ENCODE assay signal across 1 cellular context in the genomic region with DNA sequence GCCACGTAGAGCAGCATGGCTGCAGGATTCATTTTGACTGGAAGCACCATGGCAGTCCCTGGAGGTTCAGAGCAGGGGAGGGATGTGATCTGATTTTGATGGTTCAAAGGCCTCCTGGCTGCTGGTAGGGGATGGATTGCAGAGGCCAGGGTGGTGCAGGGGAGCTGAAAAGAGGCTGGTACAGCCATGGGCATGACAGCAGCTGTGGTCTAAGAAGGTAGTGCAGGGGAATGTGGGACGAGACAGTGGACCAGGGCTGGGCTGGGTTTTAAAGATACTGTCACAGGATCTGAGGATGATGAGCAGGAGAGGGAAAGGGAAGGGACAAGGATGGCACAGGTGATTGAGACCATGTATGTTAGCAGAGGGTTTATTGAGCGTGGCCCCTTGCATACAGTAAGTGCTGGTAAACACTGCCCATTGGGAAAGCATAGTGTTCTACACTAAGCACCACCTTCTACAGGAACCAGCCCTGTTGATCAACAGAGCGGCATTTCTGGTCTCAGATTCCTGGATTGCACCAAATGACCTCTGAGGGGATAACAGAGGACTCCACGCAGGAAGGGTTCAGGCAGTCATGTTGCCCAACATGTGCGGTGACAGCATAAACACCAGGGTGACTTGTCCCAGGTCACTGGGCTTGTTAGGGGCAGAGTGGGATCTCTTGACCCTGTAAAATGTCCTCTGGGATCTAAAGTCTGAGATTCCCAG.
TF ChIP-seq lines count a peak whose summit lies in the region.

No MANE protein-coding gene starts in this region.

TF ChIP-seq in HepG2, 621 proteins besides CTCF, POLR2A, EP300 and RAD21 (continues in another document):
- no peak for TF ChIP-seq MEIS1 (CRISPR knock-in tag; IDR thresholded peaks at IDR 0.05; ENCODE audit: borderline replicate concordance)
- TF ChIP-seq FOXK2 (IDR thresholded peaks at IDR 0.05): 0 out of 2 replicates have a peak, but pooled peaks have one; percentile 2
- no peak for TF ChIP-seq ZNF720 (CRISPR knock-in tag; IDR thresholded peaks at IDR 0.05)
- TF ChIP-seq, protein P1, sequence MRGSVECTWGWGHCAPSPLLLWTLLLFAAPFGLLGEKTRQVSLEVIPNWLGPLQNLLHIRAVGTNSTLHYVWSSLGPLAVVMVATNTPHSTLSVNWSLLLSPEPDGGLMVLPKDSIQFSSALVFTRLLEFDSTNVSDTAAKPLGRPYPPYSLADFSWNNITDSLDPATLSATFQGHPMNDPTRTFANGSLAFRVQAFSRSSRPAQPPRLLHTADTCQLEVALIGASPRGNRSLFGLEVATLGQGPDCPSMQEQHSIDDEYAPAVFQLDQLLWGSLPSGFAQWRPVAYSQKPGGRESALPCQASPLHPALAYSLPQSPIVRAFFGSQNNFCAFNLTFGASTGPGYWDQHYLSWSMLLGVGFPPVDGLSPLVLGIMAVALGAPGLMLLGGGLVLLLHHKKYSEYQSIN (CRISPR knock-in tag; IDR thresholded peaks at IDR 0.05; ENCODE audit: borderline replicate concordance): no peak
- TF ChIP-seq PITX1 (CRISPR knock-in tag; IDR thresholded peaks at IDR 0.05): no peak
- no peak for TF ChIP-seq FOXM1 (CRISPR knock-in tag; IDR thresholded peaks at IDR 0.05)
- TF ChIP-seq, protein P2, sequence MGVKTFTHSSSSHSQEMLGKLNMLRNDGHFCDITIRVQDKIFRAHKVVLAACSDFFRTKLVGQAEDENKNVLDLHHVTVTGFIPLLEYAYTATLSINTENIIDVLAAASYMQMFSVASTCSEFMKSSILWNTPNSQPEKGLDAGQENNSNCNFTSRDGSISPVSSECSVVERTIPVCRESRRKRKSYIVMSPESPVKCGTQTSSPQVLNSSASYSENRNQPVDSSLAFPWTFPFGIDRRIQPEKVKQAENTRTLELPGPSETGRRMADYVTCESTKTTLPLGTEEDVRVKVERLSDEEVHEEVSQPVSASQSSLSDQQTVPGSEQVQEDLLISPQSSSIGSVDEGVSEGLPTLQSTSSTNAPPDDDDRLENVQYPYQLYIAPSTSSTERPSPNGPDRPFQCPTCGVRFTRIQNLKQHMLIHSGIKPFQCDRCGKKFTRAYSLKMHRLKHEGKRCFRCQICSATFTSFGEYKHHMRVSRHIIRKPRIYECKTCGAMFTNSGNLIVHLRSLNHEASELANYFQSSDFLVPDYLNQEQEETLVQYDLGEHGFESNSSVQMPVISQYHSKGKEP (CRISPR knock-in tag; IDR thresholded peaks at IDR 0.05): no peak
- TF ChIP-seq PHF21A (CRISPR knock-in tag; IDR thresholded peaks at IDR 0.05): no peak
- 0 out of 2 replicates have a peak, but pooled peaks have one; percentile 19 for TF ChIP-seq SP2 (CRISPR knock-in tag; IDR thresholded peaks at IDR 0.05)
- TF ChIP-seq, protein P3, sequence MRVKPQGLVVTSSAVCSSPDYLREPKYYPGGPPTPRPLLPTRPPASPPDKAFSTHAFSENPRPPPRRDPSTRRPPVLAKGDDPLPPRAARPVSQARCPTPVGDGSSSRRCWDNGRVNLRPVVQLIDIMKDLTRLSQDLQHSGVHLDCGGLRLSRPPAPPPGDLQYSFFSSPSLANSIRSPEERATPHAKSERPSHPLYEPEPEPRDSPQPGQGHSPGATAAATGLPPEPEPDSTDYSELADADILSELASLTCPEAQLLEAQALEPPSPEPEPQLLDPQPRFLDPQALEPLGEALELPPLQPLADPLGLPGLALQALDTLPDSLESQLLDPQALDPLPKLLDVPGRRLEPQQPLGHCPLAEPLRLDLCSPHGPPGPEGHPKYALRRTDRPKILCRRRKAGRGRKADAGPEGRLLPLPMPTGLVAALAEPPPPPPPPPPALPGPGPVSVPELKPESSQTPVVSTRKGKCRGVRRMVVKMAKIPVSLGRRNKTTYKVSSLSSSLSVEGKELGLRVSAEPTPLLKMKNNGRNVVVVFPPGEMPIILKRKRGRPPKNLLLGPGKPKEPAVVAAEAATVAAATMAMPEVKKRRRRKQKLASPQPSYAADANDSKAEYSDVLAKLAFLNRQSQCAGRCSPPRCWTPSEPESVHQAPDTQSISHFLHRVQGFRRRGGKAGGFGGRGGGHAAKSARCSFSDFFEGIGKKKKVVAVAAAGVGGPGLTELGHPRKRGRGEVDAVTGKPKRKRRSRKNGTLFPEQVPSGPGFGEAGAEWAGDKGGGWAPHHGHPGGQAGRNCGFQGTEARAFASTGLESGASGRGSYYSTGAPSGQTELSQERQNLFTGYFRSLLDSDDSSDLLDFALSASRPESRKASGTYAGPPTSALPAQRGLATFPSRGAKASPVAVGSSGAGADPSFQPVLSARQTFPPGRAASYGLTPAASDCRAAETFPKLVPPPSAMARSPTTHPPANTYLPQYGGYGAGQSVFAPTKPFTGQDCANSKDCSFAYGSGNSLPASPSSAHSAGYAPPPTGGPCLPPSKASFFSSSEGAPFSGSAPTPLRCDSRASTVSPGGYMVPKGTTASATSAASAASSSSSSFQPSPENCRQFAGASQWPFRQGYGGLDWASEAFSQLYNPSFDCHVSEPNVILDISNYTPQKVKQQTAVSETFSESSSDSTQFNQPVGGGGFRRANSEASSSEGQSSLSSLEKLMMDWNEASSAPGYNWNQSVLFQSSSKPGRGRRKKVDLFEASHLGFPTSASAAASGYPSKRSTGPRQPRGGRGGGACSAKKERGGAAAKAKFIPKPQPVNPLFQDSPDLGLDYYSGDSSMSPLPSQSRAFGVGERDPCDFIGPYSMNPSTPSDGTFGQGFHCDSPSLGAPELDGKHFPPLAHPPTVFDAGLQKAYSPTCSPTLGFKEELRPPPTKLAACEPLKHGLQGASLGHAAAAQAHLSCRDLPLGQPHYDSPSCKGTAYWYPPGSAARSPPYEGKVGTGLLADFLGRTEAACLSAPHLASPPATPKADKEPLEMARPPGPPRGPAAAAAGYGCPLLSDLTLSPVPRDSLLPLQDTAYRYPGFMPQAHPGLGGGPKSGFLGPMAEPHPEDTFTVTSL (CRISPR knock-in tag; IDR thresholded peaks at IDR 0.05; ENCODE audit: borderline replicate concordance): no peak
- peak; percentile 89 for TF ChIP-seq BCL6 (CRISPR knock-in tag; IDR thresholded peaks at IDR 0.05)
- TF ChIP-seq NCOA2 (CRISPR knock-in tag; IDR thresholded peaks at IDR 0.05): no peak
- TF ChIP-seq ZBTB21 (CRISPR knock-in tag; IDR thresholded peaks at IDR 0.05): no peak
- TF ChIP-seq NPAS2 (CRISPR knock-in tag; IDR thresholded peaks at IDR 0.05; ENCODE audit: borderline replicate concordance): no peak
- no peak for TF ChIP-seq ZFP41 (CRISPR knock-in tag; IDR thresholded peaks at IDR 0.05; ENCODE audit: borderline replicate concordance)
- TF ChIP-seq HNRNPL (IDR thresholded peaks at IDR 0.05; ENCODE audit: low read depth, low read length): no peak
- TF ChIP-seq RXRA (CRISPR knock-in tag; IDR thresholded peaks at IDR 0.05): no peak
- no peak for TF ChIP-seq ZNF788 (CRISPR knock-in tag; IDR thresholded peaks at IDR 0.05; ENCODE audit: borderline replicate concordance)
- no peak for TF ChIP-seq ZKSCAN8 (CRISPR knock-in tag; IDR thresholded peaks at IDR 0.05; ENCODE audit: borderline replicate concordance)
- TF ChIP-seq, protein P4, sequence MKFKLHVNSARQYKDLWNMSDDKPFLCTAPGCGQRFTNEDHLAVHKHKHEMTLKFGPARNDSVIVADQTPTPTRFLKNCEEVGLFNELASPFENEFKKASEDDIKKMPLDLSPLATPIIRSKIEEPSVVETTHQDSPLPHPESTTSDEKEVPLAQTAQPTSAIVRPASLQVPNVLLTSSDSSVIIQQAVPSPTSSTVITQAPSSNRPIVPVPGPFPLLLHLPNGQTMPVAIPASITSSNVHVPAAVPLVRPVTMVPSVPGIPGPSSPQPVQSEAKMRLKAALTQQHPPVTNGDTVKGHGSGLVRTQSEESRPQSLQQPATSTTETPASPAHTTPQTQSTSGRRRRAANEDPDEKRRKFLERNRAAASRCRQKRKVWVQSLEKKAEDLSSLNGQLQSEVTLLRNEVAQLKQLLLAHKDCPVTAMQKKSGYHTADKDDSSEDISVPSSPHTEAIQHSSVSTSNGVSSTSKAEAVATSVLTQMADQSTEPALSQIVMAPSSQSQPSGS (CRISPR knock-in tag; IDR thresholded peaks at IDR 0.05): no peak
- 0 out of 2 replicates have a peak, but pooled peaks have one; percentile 27 for TF ChIP-seq FOXJ3 (CRISPR knock-in tag; IDR thresholded peaks at IDR 0.05; ENCODE audit: borderline replicate concordance)
- TF ChIP-seq ATF1 (CRISPR knock-in tag; IDR thresholded peaks at IDR 0.05): no peak
- TF ChIP-seq, protein P5, sequence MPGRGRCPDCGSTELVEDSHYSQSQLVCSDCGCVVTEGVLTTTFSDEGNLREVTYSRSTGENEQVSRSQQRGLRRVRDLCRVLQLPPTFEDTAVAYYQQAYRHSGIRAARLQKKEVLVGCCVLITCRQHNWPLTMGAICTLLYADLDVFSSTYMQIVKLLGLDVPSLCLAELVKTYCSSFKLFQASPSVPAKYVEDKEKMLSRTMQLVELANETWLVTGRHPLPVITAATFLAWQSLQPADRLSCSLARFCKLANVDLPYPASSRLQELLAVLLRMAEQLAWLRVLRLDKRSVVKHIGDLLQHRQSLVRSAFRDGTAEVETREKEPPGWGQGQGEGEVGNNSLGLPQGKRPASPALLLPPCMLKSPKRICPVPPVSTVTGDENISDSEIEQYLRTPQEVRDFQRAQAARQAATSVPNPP (CRISPR knock-in tag; IDR thresholded peaks at IDR 0.05): no peak
- TF ChIP-seq, protein P6, sequence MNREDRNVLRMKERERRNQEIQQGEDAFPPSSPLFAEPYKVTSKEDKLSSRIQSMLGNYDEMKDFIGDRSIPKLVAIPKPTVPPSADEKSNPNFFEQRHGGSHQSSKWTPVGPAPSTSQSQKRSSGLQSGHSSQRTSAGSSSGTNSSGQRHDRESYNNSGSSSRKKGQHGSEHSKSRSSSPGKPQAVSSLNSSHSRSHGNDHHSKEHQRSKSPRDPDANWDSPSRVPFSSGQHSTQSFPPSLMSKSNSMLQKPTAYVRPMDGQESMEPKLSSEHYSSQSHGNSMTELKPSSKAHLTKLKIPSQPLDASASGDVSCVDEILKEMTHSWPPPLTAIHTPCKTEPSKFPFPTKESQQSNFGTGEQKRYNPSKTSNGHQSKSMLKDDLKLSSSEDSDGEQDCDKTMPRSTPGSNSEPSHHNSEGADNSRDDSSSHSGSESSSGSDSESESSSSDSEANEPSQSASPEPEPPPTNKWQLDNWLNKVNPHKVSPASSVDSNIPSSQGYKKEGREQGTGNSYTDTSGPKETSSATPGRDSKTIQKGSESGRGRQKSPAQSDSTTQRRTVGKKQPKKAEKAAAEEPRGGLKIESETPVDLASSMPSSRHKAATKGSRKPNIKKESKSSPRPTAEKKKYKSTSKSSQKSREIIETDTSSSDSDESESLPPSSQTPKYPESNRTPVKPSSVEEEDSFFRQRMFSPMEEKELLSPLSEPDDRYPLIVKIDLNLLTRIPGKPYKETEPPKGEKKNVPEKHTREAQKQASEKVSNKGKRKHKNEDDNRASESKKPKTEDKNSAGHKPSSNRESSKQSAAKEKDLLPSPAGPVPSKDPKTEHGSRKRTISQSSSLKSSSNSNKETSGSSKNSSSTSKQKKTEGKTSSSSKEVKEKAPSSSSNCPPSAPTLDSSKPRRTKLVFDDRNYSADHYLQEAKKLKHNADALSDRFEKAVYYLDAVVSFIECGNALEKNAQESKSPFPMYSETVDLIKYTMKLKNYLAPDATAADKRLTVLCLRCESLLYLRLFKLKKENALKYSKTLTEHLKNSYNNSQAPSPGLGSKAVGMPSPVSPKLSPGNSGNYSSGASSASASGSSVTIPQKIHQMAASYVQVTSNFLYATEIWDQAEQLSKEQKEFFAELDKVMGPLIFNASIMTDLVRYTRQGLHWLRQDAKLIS (CRISPR knock-in tag; IDR thresholded peaks at IDR 0.05): no peak
- no peak for TF ChIP-seq ZNF703 (CRISPR knock-in tag; IDR thresholded peaks at IDR 0.05; ENCODE audit: borderline replicate concordance)
- TF ChIP-seq JUNB (CRISPR knock-in tag; IDR thresholded peaks at IDR 0.05; ENCODE audit: borderline replicate concordance): no peak
- no peak for TF ChIP-seq HNF4A (CRISPR knock-in tag; IDR thresholded peaks at IDR 0.05)
- no peak for TF ChIP-seq ZSCAN31 (CRISPR knock-in tag; IDR thresholded peaks at IDR 0.05; ENCODE audit: low read depth)
- TF ChIP-seq ZNF577 (CRISPR knock-in tag; IDR thresholded peaks at IDR 0.05; ENCODE audit: borderline replicate concordance, low read depth): no peak
- TF ChIP-seq, protein P7, sequence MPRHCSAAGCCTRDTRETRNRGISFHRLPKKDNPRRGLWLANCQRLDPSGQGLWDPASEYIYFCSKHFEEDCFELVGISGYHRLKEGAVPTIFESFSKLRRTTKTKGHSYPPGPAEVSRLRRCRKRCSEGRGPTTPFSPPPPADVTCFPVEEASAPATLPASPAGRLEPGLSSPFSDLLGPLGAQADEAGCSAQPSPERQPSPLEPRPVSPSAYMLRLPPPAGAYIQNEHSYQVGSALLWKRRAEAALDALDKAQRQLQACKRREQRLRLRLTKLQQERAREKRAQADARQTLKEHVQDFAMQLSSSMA (CRISPR knock-in tag; IDR thresholded peaks at IDR 0.05): no peak
- no peak for TF ChIP-seq CHD4 (IDR thresholded peaks at IDR 0.05; ENCODE audit: borderline replicate concordance, low read length)
- TF ChIP-seq ZNF326 (CRISPR knock-in tag; IDR thresholded peaks at IDR 0.05; ENCODE audit: borderline replicate concordance): no peak
- TF ChIP-seq MED1 (CRISPR knock-in tag; IDR thresholded peaks at IDR 0.05): no peak
- no peak for TF ChIP-seq FOXK1 (CRISPR knock-in tag; IDR thresholded peaks at IDR 0.05; ENCODE audit: borderline replicate concordance, low read depth)
- peak; percentile 66; the same call in 1 of the 2 replicates for TF ChIP-seq CEBPB (IDR thresholded peaks at IDR 0.05; ENCODE audit: borderline replicate concordance, low read depth, low read length)
- no peak for TF ChIP-seq KAT8 (CRISPR knock-in tag; IDR thresholded peaks at IDR 0.05)
- TF ChIP-seq, protein P8, sequence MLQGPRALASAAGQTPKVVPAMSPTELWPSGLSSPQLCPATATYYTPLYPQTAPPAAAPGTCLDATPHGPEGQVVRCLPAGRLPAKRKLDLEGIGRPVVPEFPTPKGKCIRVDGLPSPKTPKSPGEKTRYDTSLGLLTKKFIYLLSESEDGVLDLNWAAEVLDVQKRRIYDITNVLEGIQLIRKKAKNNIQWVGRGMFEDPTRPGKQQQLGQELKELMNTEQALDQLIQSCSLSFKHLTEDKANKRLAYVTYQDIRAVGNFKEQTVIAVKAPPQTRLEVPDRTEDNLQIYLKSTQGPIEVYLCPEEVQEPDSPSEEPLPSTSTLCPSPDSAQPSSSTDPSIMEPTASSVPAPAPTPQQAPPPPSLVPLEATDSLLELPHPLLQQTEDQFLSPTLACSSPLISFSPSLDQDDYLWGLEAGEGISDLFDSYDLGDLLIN (CRISPR knock-in tag; IDR thresholded peaks at IDR 0.05; ENCODE audit: borderline replicate concordance): no peak
- TF ChIP-seq, protein P9, sequence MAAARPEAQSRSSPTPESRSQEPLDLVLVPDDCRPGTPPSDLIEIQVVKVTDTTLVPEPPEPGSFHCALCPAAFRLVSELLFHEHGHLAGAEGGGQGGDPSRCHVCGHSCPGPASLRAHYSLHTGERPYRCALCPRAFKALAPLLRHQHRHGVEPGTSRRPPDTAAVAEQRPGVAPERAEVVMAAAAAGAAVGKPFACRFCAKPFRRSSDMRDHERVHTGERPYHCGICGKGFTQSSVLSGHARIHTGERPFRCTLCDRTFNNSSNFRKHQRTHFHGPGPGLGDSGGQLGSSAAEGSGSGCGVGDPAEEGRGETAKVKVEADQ (CRISPR knock-in tag; IDR thresholded peaks at IDR 0.05; ENCODE audit: borderline replicate concordance): no peak
- no peak for TF ChIP-seq CCAR2 (optimal IDR thresholded peaks at IDR 0.05; ENCODE audit: low read depth, low read length)
- no peak for TF ChIP-seq KDM3A (CRISPR knock-in tag; IDR thresholded peaks at IDR 0.05; ENCODE audit: low read depth)
- no peak for TF ChIP-seq NONO (IDR thresholded peaks at IDR 0.05)
- 0 out of 2 replicates have a peak, but pooled peaks have one; percentile 57 for TF ChIP-seq NONO (CRISPR knock-in tag; conservative IDR thresholded peaks at IDR 0.05)
- TF ChIP-seq, protein P10, sequence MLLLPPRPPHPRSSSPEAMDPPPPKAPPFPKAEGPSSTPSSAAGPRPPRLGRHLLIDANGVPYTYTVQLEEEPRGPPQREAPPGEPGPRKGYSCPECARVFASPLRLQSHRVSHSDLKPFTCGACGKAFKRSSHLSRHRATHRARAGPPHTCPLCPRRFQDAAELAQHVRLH (CRISPR knock-in tag; IDR thresholded peaks at IDR 0.05; ENCODE audit: borderline replicate concordance, low read depth): no peak
- TF ChIP-seq TCF12 (IDR thresholded peaks at IDR 0.05): no peak
- TF ChIP-seq TCF12 (CRISPR knock-in tag; IDR thresholded peaks at IDR 0.05): no peak
